ENCODE assay signal across 19 cellular contexts in genomic region chr1:118143828-118144227, GRCh38. TPM values are rescaled to one million over a fixed set of nuclear protein-coding genes. Genes with fewer than 3 reads are reported as not detected.
"Had no signal": no experiment of that assay in that cellular context is flagged by ENCODE, and none has a peak within 500 bp of the region (broad histone marks: within the 10 kb centered on the region; RNA-seq: fewer than 3 reads in every experiment).

No MANE protein-coding gene starts in this region.

- H3K9me3 Mint-ChIP-seq: activated naive CD4-positive, alpha-beta T cell treated with anti-CD3 and anti-CD28 coated beads for 36 hours; activated T-helper 17 cell treated with anti-CD3 and anti-CD28 coated beads, Interleukin-2, amount 50 U/mL, for 72 hours; nephron progenitor cell had no signal

- H3K36me3 ChIP-seq: brain microvascular endothelial cell, right atrium auricular region, transverse colon, WERI-Rb-1 had no signal

- H3K27me3 ChIP-seq: brain microvascular endothelial cell, right atrium auricular region, transverse colon had no signal

- H3K4me1 ChIP-seq: parathyroid adenoma, right atrium auricular region, transverse colon had no signal

- H3K4me3 ChIP-seq: lung, right atrium auricular region, SK-N-MC, smooth muscle cell, transverse colon had no signal

- ATAC-seq: activated T-helper 17 cell treated with anti-CD3 and anti-CD28 coated beads, Interleukin-2, amount 50 U/mL, for 72 hours; left colon had no signal

- H3K27ac ChIP-seq: brain microvascular endothelial cell, parathyroid adenoma, right atrium auricular region, SK-N-MC, transverse colon, WERI-Rb-1 had no signal

- H2AFZ ChIP-seq: parathyroid adenoma had no signal

- H3K9me3 ChIP-seq: right atrium auricular region, transverse colon had no signal

- H3K27ac Mint-ChIP-seq: activated naive CD4-positive, alpha-beta T cell treated with anti-CD3 and anti-CD28 coated beads for 36 hours; activated T-helper 17 cell treated with anti-CD3 and anti-CD28 coated beads, Interleukin-2, amount 50 U/mL, for 72 hours; endodermal cell; nephron progenitor cell; T-cell had no signal

- H3K4me3 Mint-ChIP-seq: activated naive CD4-positive, alpha-beta T cell treated with anti-CD3 and anti-CD28 coated beads for 36 hours; activated T-helper 17 cell treated with anti-CD3 and anti-CD28 coated beads, Interleukin-2, amount 50 U/mL, for 72 hours; endodermal cell; nephron progenitor cell; T-cell had no signal

- DNase-seq: activated CD4-positive, alpha-beta T cell treated with anti-CD3 and anti-CD28 coated beads for 4 hours; activated CD8-positive, alpha-beta memory T cell treated with anti-CD3 and anti-CD28 coated beads for 24 hours; activated naive CD4-positive, alpha-beta T cell treated with anti-CD3 and anti-CD28 coated beads for 36 hours; brain microvascular endothelial cell; endodermal cell; erythroblast; hypothalamus; left colon; nephron progenitor cell; T-cell; transverse colon; WERI-Rb-1 had no signal

- H3K4me1 Mint-ChIP-seq: activated T-helper 17 cell treated with anti-CD3 and anti-CD28 coated beads, Interleukin-2, amount 50 U/mL, for 72 hours; nephron progenitor cell; T-cell had no signal

- H3K4me2 ChIP-seq: smooth muscle cell had no signal

- H3K36me3 Mint-ChIP-seq: T-cell had no signal

- H3K9ac ChIP-seq: parathyroid adenoma had no signal

RNA-seq across cellular contexts. Expression of gene SPAG17, which starts 41.2 kb away (rescaled TPM):
- total RNA-seq: activated naive CD4-positive, alpha-beta T cell treated with anti-CD3 and anti-CD28 coated beads for 36 hours; activated T-helper 17 cell treated with anti-CD3 and anti-CD28 coated beads, Interleukin-2, amount 50 U/mL, for 72 hours; dermis microvascular lymphatic vessel endothelial cell; left colon; T-cell; transverse colon had no signal
